19 cellular contexts compared by ENCODE assay signal in genomic region chr13:113318956-113319355, GRCh38. TPM values are rescaled to one million over a fixed set of nuclear protein-coding genes. Genes with fewer than 3 reads are reported as not detected.
DNase-seq lines count a peak whose midpoint lies in the region; ATAC-seq, FAIRE-seq and TF ChIP-seq lines count a peak whose summit lies in the region.
"Had no signal": no experiment of that assay in that cellular context is flagged by ENCODE, and none has a peak within 500 bp of the region (broad histone marks: within the 10 kb centered on the region; RNA-seq: fewer than 3 reads in every experiment).

No MANE protein-coding gene starts in this region.

- H3K4me3 ChIP-seq in neuronal stem cell (ENCODE audit: low read length in 2 of 2) (no peak overlapping the region), colonic mucosa (no peak overlapping the region)
- H3K4me3 ChIP-seq: A549, BLaER1, K562 had no signal

- TF ChIP-seq CTCF in H9 (conservative IDR thresholded peaks at IDR 0.05): no peak
- TF ChIP-seq CTCF in natural killer cell (IDR thresholded peaks at IDR 0.05): no peak
- TF ChIP-seq CTCF in colonic mucosa (IDR thresholded peaks at IDR 0.05): no peak

- no peak for TF ChIP-seq POLR2A in GM12892 (IDR thresholded peaks at IDR 0.05; ENCODE audit: low read depth, low read length)

- H3K36me3 Mint-ChIP-seq in activated naive CD8-positive, alpha-beta T cell treated with anti-CD3 and anti-CD28 coated beads, Interleukin-2, amount 50 U/mL, for 24 hours (ENCODE audit: low read depth): peaks cover 30% of the 10 kb centered on the region
- H3K36me3 Mint-ChIP-seq in activated naive CD8-positive, alpha-beta T cell treated with anti-CD3 and anti-CD28 coated beads for 36 hours: peaks cover 19% of the 10 kb centered on the region
- H3K36me3 Mint-ChIP-seq in H9 (ENCODE audit: insufficient read depth in 1 of 3, low read depth in 3 of 3): peaks cover 32 to 63% (median 53%) of the 10 kb centered on the region in 3 experiments; a peak in 6 of 7 replicates
- peaks cover 8% of the 10 kb centered on the region for H3K36me3 Mint-ChIP-seq in natural killer cell

- H3K23ac ChIP-seq in H9 (ENCODE audit: insufficient read length, low read depth, low read length) (no peak overlapping the region), neuronal stem cell (ENCODE audit: low read depth, low read length, poor library complexity) (no peak overlapping the region)

- H2BK5ac ChIP-seq in H9 (ENCODE audit: insufficient read length, low read length): no peak overlapping the region
- H2BK5ac ChIP-seq in neuronal stem cell (ENCODE audit: low read length): no peak overlapping the region

- no peaks in the 10 kb centered on the region for H3K4me1 Mint-ChIP-seq in activated naive CD8-positive, alpha-beta T cell treated with anti-CD3 and anti-CD28 coated beads, Interleukin-2, amount 50 U/mL, for 24 hours
- H3K4me1 Mint-ChIP-seq in activated naive CD8-positive, alpha-beta T cell treated with anti-CD3 and anti-CD28 coated beads for 36 hours: peaks cover 3% of the 10 kb centered on the region
- peaks cover 0 to 2% of the 10 kb centered on the region in 2 experiments; a peak in 1 of 4 replicates for H3K4me1 Mint-ChIP-seq in H9
- H3K4me1 Mint-ChIP-seq in natural killer cell: peaks cover 10 to 17% of the 10 kb centered on the region in 2 donors

- H3K4me1 ChIP-seq in H9 (ENCODE audit: insufficient read depth, low read length) (no peaks in the 10 kb centered on the region), neuronal stem cell (ENCODE audit: control insufficient read depth in 2 of 2, insufficient read depth in 1 of 2, low read depth in 1 of 2, low read length in 2 of 2) (no peaks in the 10 kb centered on the region), colonic mucosa (no peaks in the 10 kb centered on the region)
- H3K4me1 ChIP-seq: A549, BLaER1 had no signal

- FAIRE-seq in GM12892 (lab: Jason Lieb, UNC): no peak
- FAIRE-seq: A549, K562 had no signal

- H3K27me3 Mint-ChIP-seq in activated naive CD8-positive, alpha-beta T cell treated with anti-CD3 and anti-CD28 coated beads, Interleukin-2, amount 50 U/mL, for 24 hours: no peaks in the 10 kb centered on the region
- H3K27me3 Mint-ChIP-seq in activated naive CD8-positive, alpha-beta T cell treated with anti-CD3 and anti-CD28 coated beads for 36 hours: no peaks in the 10 kb centered on the region
- peaks cover 1% of the 10 kb centered on the region; the same call in 1 of the 2 replicates for H3K27me3 Mint-ChIP-seq in H9 (ENCODE audit: low read depth)
- H3K27me3 Mint-ChIP-seq in natural killer cell (ENCODE audit: low read depth in 2 of 2): no peaks in the 10 kb centered on the region

- H3K79me1 ChIP-seq in H9 (ENCODE audit: insufficient read depth, low read depth, low read length, poor library complexity, severe bottlenecking): no peaks in the 10 kb centered on the region
- H3K79me1 ChIP-seq in neuronal stem cell (ENCODE audit: low read depth, low read length): peaks cover 13% of the 10 kb centered on the region

- H3K9me3 ChIP-seq in H9 (ENCODE audit: control insufficient read depth, low read depth, low read length) (no peaks in the 10 kb centered on the region), neuronal stem cell (replicated peaks in 1 of 2; ENCODE audit: control insufficient read depth in 2 of 2, insufficient read depth in 1 of 2, low read depth in 1 of 2, low read length in 2 of 2) (no peaks in the 10 kb centered on the region), colonic mucosa (no peaks in the 10 kb centered on the region)
- H3K9me3 ChIP-seq: A549, BLaER1 had no signal

- WGBS in H9 (ENCODE audit: extremely low coverage, insufficient read length, low lambda C conversion rate): no CpG with 5 or more reads among the region's 18 CpGs
- no CpG with 5 or more reads among the region's 18 CpGs for WGBS in neuronal stem cell (ENCODE audit: extremely low coverage in 2 of 2, insufficient read length in 2 of 2, insufficient replicate concordance in 1 of 2), 2 donors

- no peaks in the 10 kb centered on the region for H3K79me2 ChIP-seq in H9 (ENCODE audit: insufficient read depth, low read length)

- H2BK12ac ChIP-seq in H9 (ENCODE audit: insufficient read length, low read depth, low read length) (no peak overlapping the region), neuronal stem cell (ENCODE audit: low read length) (no peak overlapping the region)

- peaks cover 40 to 69% of the 10 kb centered on the region in 2 donors for H3K36me3 ChIP-seq in neuronal stem cell (replicated peaks in 1 of 2; ENCODE audit: control insufficient read depth in 2 of 2, insufficient read depth in 2 of 2, low read length in 2 of 2)
- H3K36me3 ChIP-seq in colonic mucosa: peaks cover 11% of the 10 kb centered on the region

- no peak overlapping the region; the same call in 1 of the 2 replicates for H3K14ac ChIP-seq in H9 (ENCODE audit: insufficient read depth, low read length)
- no peak overlapping the region for H3K14ac ChIP-seq in neuronal stem cell (ENCODE audit: low read length)

- no peak overlapping the region for H2BK15ac ChIP-seq in H9 (ENCODE audit: low read depth, low read length)
- peak overlapping the region; percentile 26 for H2BK15ac ChIP-seq in neuronal stem cell (ENCODE audit: low read length)

- H4K5ac ChIP-seq in H9 (ENCODE audit: insufficient read length, low read depth, low read length): no peak overlapping the region

- H3K4me2 ChIP-seq in H9 (ENCODE audit: insufficient read depth, insufficient read length, low read length): no peak overlapping the region
- no peak overlapping the region for H3K4me2 ChIP-seq in neuronal stem cell (ENCODE audit: insufficient read depth, low read length, poor library complexity, severe bottlenecking)
- H3K4me2 ChIP-seq: A549, BLaER1 had no signal

- H3K9ac ChIP-seq in H9 (ENCODE audit: extremely low read depth, insufficient read length, low read length) (no peak overlapping the region), neuronal stem cell (ENCODE audit: low read depth, low read length, poor library complexity) (peak overlapping the region; percentile 44), colonic mucosa (ENCODE audit: low read depth in 2 of 2, low read length in 2 of 2) (no peak overlapping the region)
- H3K9ac ChIP-seq: BLaER1 had no signal

- H2AK5ac ChIP-seq in H9 (ENCODE audit: insufficient read length, low read length): no peak overlapping the region
- peak overlapping the region; percentile 46 for H2AK5ac ChIP-seq in neuronal stem cell (ENCODE audit: low read depth, low read length)

- H3K56ac ChIP-seq in H9 (ENCODE audit: insufficient read length, low read depth, low read length): no peak overlapping the region

- H3K9me3 Mint-ChIP-seq in activated naive CD8-positive, alpha-beta T cell treated with anti-CD3 and anti-CD28 coated beads, Interleukin-2, amount 50 U/mL, for 24 hours: no peaks in the 10 kb centered on the region
- no peaks in the 10 kb centered on the region for H3K9me3 Mint-ChIP-seq in activated naive CD8-positive, alpha-beta T cell treated with anti-CD3 and anti-CD28 coated beads for 36 hours
- H3K9me3 Mint-ChIP-seq in H9 (no peaks in the 10 kb centered on the region), natural killer cell (no peaks in the 10 kb centered on the region)
- H3K9me3 Mint-ChIP-seq: CD8-positive, alpha-beta T cell had no signal

- no peak overlapping the region for H3T11ph ChIP-seq in H9 (ENCODE audit: low read length)

- H3K23me2 ChIP-seq in H9 (ENCODE audit: insufficient read length, low read depth, low read length, poor library complexity, severe bottlenecking): no peaks in the 10 kb centered on the region

- peak; percentile 22 for ATAC-seq in activated naive CD8-positive, alpha-beta T cell treated with anti-CD3 and anti-CD28 coated beads, Interleukin-2, amount 50 U/mL, for 24 hours
- no peak for ATAC-seq in natural killer cell
- ATAC-seq: A549; CD8-positive, alpha-beta T cell; K562 had no signal

- no peak overlapping the region for H2AFZ ChIP-seq in H9 (ENCODE audit: low read length)
- no peak overlapping the region for H2AFZ ChIP-seq in neuronal stem cell (ENCODE audit: low read length)

- no peak overlapping the region; the same call in 1 of the 2 replicates for H3K4ac ChIP-seq in H9 (ENCODE audit: low read depth, low read length)
- H3K4ac ChIP-seq in neuronal stem cell (ENCODE audit: low read length): peak overlapping the region; percentile 53

- H2BK20ac ChIP-seq in H9 (ENCODE audit: low read depth, low read length, poor library complexity, severe bottlenecking): no peak overlapping the region

- H3K18ac ChIP-seq in H9 (ENCODE audit: insufficient read length, low read depth, low read length) (no peak overlapping the region), neuronal stem cell (ENCODE audit: low read length) (no peak overlapping the region)

- H3K27ac ChIP-seq in H9 (ENCODE audit: insufficient read length, low read depth, low read length): no peak overlapping the region
- H3K27ac ChIP-seq in neuronal stem cell (replicated peaks; ENCODE audit: low read length): no peak overlapping the region
- H3K27ac ChIP-seq in colonic mucosa: no peak overlapping the region
- H3K27ac ChIP-seq: 22Rv1, A549, BLaER1, HL-60 had no signal

- H3K27me3 ChIP-seq in H9 (ENCODE audit: insufficient read depth, low read length): no peaks in the 10 kb centered on the region
- no peaks in the 10 kb centered on the region for H3K27me3 ChIP-seq in neuronal stem cell (ENCODE audit: control insufficient read depth in 3 of 3, insufficient read depth in 3 of 3, low read depth in 1 of 3, low read length in 3 of 3)
- no peaks in the 10 kb centered on the region for H3K27me3 ChIP-seq in colonic mucosa
- H3K27me3 ChIP-seq: BLaER1 had no signal

- H4K8ac ChIP-seq in H9 (replicated peaks; ENCODE audit: insufficient read length, low read depth, low read length) (no peak overlapping the region), neuronal stem cell (ENCODE audit: low read depth, low read length) (no peak overlapping the region)

- intact Hi-C loops in natural killer cell (cut with micrococcal nuclease) (no loop called here), colonic mucosa (cut with DNase I) (no loop called here)

- DNase-seq in activated naive CD8-positive, alpha-beta T cell treated with anti-CD3 and anti-CD28 coated beads, Interleukin-2, amount 50 U/mL, for 24 hours: no peak
- DNase-seq in activated naive CD8-positive, alpha-beta T cell treated with anti-CD3 and anti-CD28 coated beads for 36 hours: no peak
- DNase-seq in H9: no peak
- DNase-seq in neuronal stem cell (ENCODE audit: low spot score): no peak
- no peak for DNase-seq in GM12892 (ENCODE audit: insufficient read length)
- DNase-seq in natural killer cell: no peak
- DNase-seq in colonic mucosa: no peak
- DNase-seq: AML-193; Calu3; CD8-positive, alpha-beta T cell; DMS79 treated with DMSO at 0.1 percent for 48 hours; GF-D8; HCEC 1CT; IMR-90 had no signal

- H2BK120ac ChIP-seq in H9 (ENCODE audit: low read depth, low read length, poor library complexity, severe bottlenecking): no peak overlapping the region
- no peak overlapping the region for H2BK120ac ChIP-seq in neuronal stem cell (ENCODE audit: low read depth, low read length)

- no peak overlapping the region for H3K4me3 Mint-ChIP-seq in activated naive CD8-positive, alpha-beta T cell treated with anti-CD3 and anti-CD28 coated beads, Interleukin-2, amount 50 U/mL, for 24 hours
- no peak overlapping the region for H3K4me3 Mint-ChIP-seq in activated naive CD8-positive, alpha-beta T cell treated with anti-CD3 and anti-CD28 coated beads for 36 hours
- H3K4me3 Mint-ChIP-seq in H9: no peak overlapping the region; a peak in 1 of 5 replicates
- no peak overlapping the region for H3K4me3 Mint-ChIP-seq in natural killer cell
- H3K4me3 Mint-ChIP-seq: CD8-positive, alpha-beta T cell had no signal

- H4K91ac ChIP-seq in H9 (ENCODE audit: insufficient read length, low read depth, low read length) (no peak overlapping the region), neuronal stem cell (ENCODE audit: low read depth, low read length, poor library complexity) (peak overlapping the region; percentile 72)

- H3K27ac Mint-ChIP-seq in activated naive CD8-positive, alpha-beta T cell treated with anti-CD3 and anti-CD28 coated beads, Interleukin-2, amount 50 U/mL, for 24 hours: no peak overlapping the region
- H3K27ac Mint-ChIP-seq in activated naive CD8-positive, alpha-beta T cell treated with anti-CD3 and anti-CD28 coated beads for 36 hours: no peak overlapping the region
- H3K27ac Mint-ChIP-seq in H9 (peak overlapping the region; percentile 54 to 74 (median 68); a peak in 5 of 7 replicates), natural killer cell (no peak overlapping the region)
- H3K27ac Mint-ChIP-seq: CD8-positive, alpha-beta T cell had no signal

- peaks cover 3% of the 10 kb centered on the region for H4K20me1 ChIP-seq in H9 (ENCODE audit: control insufficient read depth, insufficient read depth, insufficient read length)

RNA-seq across cellular contexts. Expression of gene LAMP1, which starts 21.9 kb away (rescaled TPM):
- 10 to 100 TPM; 58.4 to 61.2 TPM for total RNA-seq in activated naive CD8-positive, alpha-beta T cell treated with anti-CD3 and anti-CD28 coated beads for 36 hours
- total RNA-seq in H9 (2021) (131 and 139 TPM in 2 replicates), natural killer cell (100 to 1,000 TPM; 137 to 168 (median 159) TPM), colonic mucosa (100 to 1,000 TPM; 184 to 226 TPM)
- polyA plus RNA-seq in neuronal stem cell (2013, experiment 1 of 2): 43.5 TPM
- polyA plus RNA-seq in neuronal stem cell (2013, experiment 2 of 2): 44.0 TPM
- polyA plus RNA-seq in GM12892 (2012; ENCODE audit: missing spikeins): 32.8 TPM

RNA-seq across cellular contexts. Expression of gene GRTP1, which starts 45.0 kb away (rescaled TPM):
- total RNA-seq in activated naive CD8-positive, alpha-beta T cell treated with anti-CD3 and anti-CD28 coated beads for 36 hours: not detected
- 54.8 and 55.0 TPM in 2 replicates for total RNA-seq in H9 (2021)
- 10.2 TPM for polyA plus RNA-seq in neuronal stem cell (2013, experiment 1 of 2)
- 10.0 TPM for polyA plus RNA-seq in neuronal stem cell (2013, experiment 2 of 2)
- 1.0 TPM for polyA plus RNA-seq in GM12892 (2012; ENCODE audit: missing spikeins)
- total RNA-seq in natural killer cell: not detected
- 10 to 100 TPM; 58.3 to 58.5 TPM for total RNA-seq in colonic mucosa
- total RNA-seq: CD8-positive, alpha-beta T cell had no signal

Comparison
In these comparisons a context has a peak if more than half of its experiments do, and no peak if none do; other contexts are left out.
1. H3K27ac Mint-ChIP-seq: peak in H9 (3 of 3); none in activated naive CD8-positive, alpha-beta T cell treated with anti-CD3 and anti-CD28 coated beads, Interleukin-2, amount 50 U/mL, for 24 hours (single experiment), activated naive CD8-positive, alpha-beta T cell treated with anti-CD3 and anti-CD28 coated beads for 36 hours (single experiment) and natural killer cell (0 of 2).
2. RNA of gene GRTP1, which starts 45.0 kb away (total RNA-seq): 58.3 to 58.5 TPM in colonic mucosa and 54.8 to 55.0 TPM in H9; not detected in activated naive CD8-positive, alpha-beta T cell treated with anti-CD3 and anti-CD28 coated beads for 36 hours and not detected in natural killer cell; every median in the first group is over 10 times any median in the second.